19 cellular contexts compared by ENCODE assay signal in genomic region chr1:28792644-28793121, GRCh38. TPM values are rescaled to one million over a fixed set of nuclear protein-coding genes. Genes with fewer than 3 reads are reported as not detected.
A peak's percentile ranks its signal among the peaks of the same experiment; 100 is the strongest.
DNase-seq lines count a peak whose midpoint lies in the region; TF ChIP-seq lines count a peak whose summit lies in the region.
"Had no signal": no experiment of that assay in that cellular context is flagged by ENCODE, and none has a peak within 500 bp of the region (broad histone marks: within the 10 kb centered on the region; RNA-seq: fewer than 3 reads in every experiment).

No MANE protein-coding gene starts in this region.

- H3K4me3 ChIP-seq in BE2C (ENCODE audit: low read depth, low read length) (no peak overlapping the region), fibroblast of mammary gland (ENCODE audit: control insufficient read depth, low read depth, low read length) (no peak overlapping the region), vagina (no peak overlapping the region)
- H3K4me3 ChIP-seq: BLaER1 treated with 17β-estradiol and CSF1 and Interleukin-3, amounts not matched to agents 10 nM and 100 nM; gastrocnemius medialis; PC-9; SK-N-MC had no signal

- no peak for TF ChIP-seq POLR2A in vagina (IDR thresholded peaks at IDR 0.05)

- no peak overlapping the region for H3K27ac ChIP-seq in vagina
- H3K27ac ChIP-seq: BLaER1 treated with 17β-estradiol and CSF1 and Interleukin-3, amounts not matched to agents 10 nM and 100 nM; gastrocnemius medialis; PC-9; SK-N-MC had no signal

- H3K36me3 ChIP-seq in BE2C: no peaks in the 10 kb centered on the region
- H3K36me3 ChIP-seq in vagina: no peaks in the 10 kb centered on the region
- H3K36me3 ChIP-seq: BLaER1 treated with 17β-estradiol and CSF1 and Interleukin-3, amounts not matched to agents 10 nM and 100 nM; gastrocnemius medialis had no signal

- DNase-seq in BE2C: no peak
- DNase-seq in NCI-H2107 treated with DMSO at 0.1 percent for 48 hours (lab: John Stamatoyannopoulos, UW; ENCODE audit: unreplicated experiment): peak; percentile 65
- no peak for DNase-seq in fibroblast of mammary gland (ENCODE audit: low read depth)
- no peak for DNase-seq in NCI-H2196 treated with DMSO at 0.1 percent for 48 hours (lab: John Stamatoyannopoulos, UW; ENCODE audit: unreplicated experiment)
- no peak for DNase-seq in activated T-cell treated with anti-CD3 and anti-CD28 coated beads, Interleukin-2, amount 50 U/mL, for 1 hour
- DNase-seq in vagina (ENCODE audit: extremely low spot score in 2 of 2): no peak
- DNase-seq: activated CD4-positive, alpha-beta T cell treated with anti-CD3 and anti-CD28 coated beads, Interleukin-2, amount 50 U/mL, for 1 hour; activated naive CD8-positive, alpha-beta T cell treated with anti-CD3 and anti-CD28 coated beads, Interleukin-2, amount 10 ng/mL, durations not matched to agents 7 days and 5 days; activated T-cell treated with anti-CD3 and anti-CD28 coated beads, Interleukin-2, amount 50 U/mL, for 4 hours; caudate nucleus; gastrocnemius medialis; MM.1S; NCI-H345; PC-9; stimulated activated CD4-positive, alpha-beta T cell treated with anti-CD3 and anti-CD28 coated beads, Interleukin-2, amount 100 ng/mL, for 48 hours had no signal

- H3K4me1 ChIP-seq in BE2C: no peaks in the 10 kb centered on the region
- no peaks in the 10 kb centered on the region for H3K4me1 ChIP-seq in vagina

- H3K9me3 ChIP-seq in BE2C (no peaks in the 10 kb centered on the region), vagina (no peaks in the 10 kb centered on the region)
- H3K9me3 ChIP-seq: BLaER1 treated with 17β-estradiol and CSF1 and Interleukin-3, amounts not matched to agents 10 nM and 100 nM; gastrocnemius medialis had no signal

- H3K27me3 ChIP-seq in BE2C: no peaks in the 10 kb centered on the region
- H3K27me3 ChIP-seq in vagina: no peaks in the 10 kb centered on the region
- H3K27me3 ChIP-seq: BLaER1 treated with 17β-estradiol and CSF1 and Interleukin-3, amounts not matched to agents 10 nM and 100 nM; gastrocnemius medialis had no signal

- TF ChIP-seq CTCF in BE2C (IDR thresholded peaks at IDR 0.05; ENCODE audit: low read depth, low read length) (peak; percentile 17; the same call in 1 of the 2 replicates), GM12872 (IDR thresholded peaks at IDR 0.05; ENCODE audit: insufficient read depth, low read depth, low read length) (peak; percentile 32; the same call in 1 of the 3 replicates), fibroblast of mammary gland (conservative IDR thresholded peaks at IDR 0.05; ENCODE audit: control insufficient read depth, insufficient read depth, low read depth, low read length) (peak; percentile 7), vagina (IDR thresholded peaks at IDR 0.05) (no peak)

- intact Hi-C loops in vagina (cut with DNase I): no loop called here

RNA-seq across cellular contexts. Expression of gene OPRD1, which starts 19.3 kb away (rescaled TPM):
- 4.1 TPM for polyA plus RNA-seq in BE2C (2012; ENCODE audit: insufficient read depth, insufficient read length, low read depth)
- 2.2 TPM for total RNA-seq in vagina
- total RNA-seq: activated naive CD8-positive, alpha-beta T cell treated with anti-CD3 and anti-CD28 coated beads, Interleukin-2, amount 10 ng/mL, durations not matched to agents 7 days and 5 days; activated T-cell treated with anti-CD3 and anti-CD28 coated beads, Interleukin-2, amount 50 U/mL, for 4 hours; lung microvascular endothelial cell; PC-9 had no signal

RNA-seq across cellular contexts. Expression of gene YTHDF2, which starts 55.9 kb away (rescaled TPM):
- polyA plus RNA-seq in BE2C (2012; ENCODE audit: insufficient read depth, insufficient read length, low read depth): 107 TPM
- 61.9 TPM for total RNA-seq in vagina

Comparison
In these comparisons a context has a peak if more than half of its experiments do, and no peak if none do; other contexts are left out.
1. CTCF ChIP-seq: peak in BE2C (single experiment), GM12872 (single experiment) and fibroblast of mammary gland (single experiment); none in vagina (0 of 3).